ENCODE assay signal across 8 cellular contexts in the genomic region with DNA sequence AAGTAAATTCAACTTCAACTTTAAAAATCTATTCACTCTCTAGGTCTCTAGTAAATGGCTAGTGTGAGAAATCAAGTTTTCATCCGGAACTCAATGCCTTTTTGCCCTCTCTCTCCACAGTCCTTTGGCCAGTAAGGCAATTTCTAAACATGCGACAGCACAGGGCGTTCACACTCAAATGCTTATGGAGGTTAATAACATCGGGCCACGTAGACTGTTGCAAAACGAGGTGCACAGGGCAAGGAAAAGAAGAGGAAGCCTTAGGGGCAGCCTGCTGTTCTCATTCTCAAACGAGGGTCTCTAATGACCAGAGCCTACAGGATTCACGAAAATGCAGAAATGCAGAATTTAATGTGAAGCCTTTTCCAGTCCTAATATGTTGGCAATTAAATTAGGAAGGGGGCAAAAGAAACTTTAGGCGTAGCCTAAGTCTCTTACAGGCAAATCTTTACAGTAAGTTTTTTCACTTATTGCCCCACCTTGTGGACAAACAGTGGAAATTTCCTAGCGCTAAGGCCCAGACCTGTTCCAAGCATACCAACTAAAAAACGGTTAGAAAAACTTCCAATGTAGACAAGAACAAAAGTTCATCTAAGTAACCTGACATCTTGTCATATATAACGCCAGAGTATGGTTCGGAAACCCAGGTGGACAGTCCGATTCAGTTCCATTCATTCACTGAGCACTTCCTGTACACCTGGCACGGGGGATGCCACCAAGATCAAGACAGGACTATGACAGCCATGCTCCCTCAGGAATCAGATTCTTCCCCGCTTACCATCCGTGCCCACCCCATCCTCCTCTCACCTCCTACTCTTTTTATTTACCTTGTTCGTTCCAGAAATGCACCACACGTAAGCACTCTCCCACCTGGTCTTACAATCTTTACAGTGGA. TPM values are rescaled to one million over a fixed set of nuclear protein-coding genes. Genes with fewer than 3 reads are reported as not detected.
DNase-seq lines count a peak whose midpoint lies in the region; ATAC-seq and TF ChIP-seq lines count a peak whose summit lies in the region.

No MANE protein-coding gene starts in this region.

- H3K27ac Mint-ChIP-seq in dendritic cell treated with granulocyte-macrophage colony-stimulating factor and Interleukin-4, amounts not matched to agents 40 ng/mL and 50 ng/mL, for 4 days = peak overlapping the region; percentile 27
- H3K27ac Mint-ChIP-seq in memory B cell = no peak overlapping the region

- H3K4me1 Mint-ChIP-seq in dendritic cell treated with granulocyte-macrophage colony-stimulating factor and Interleukin-4, amounts not matched to agents 40 ng/mL and 50 ng/mL, for 4 days (ENCODE audit: low read depth) = peaks cover 20% of the 10 kb centered on the region
- H3K4me1 Mint-ChIP-seq in memory B cell = peaks cover 13% of the 10 kb centered on the region

- peak; percentile 75 for ATAC-seq in GM18873 (IDR thresholded peaks at IDR 0.05; ENCODE audit: low FRiP score, unreplicated experiment)
- ATAC-seq in HG03442 (IDR thresholded peaks at IDR 0.05; ENCODE audit: unreplicated experiment) = peak; percentile 75
- ATAC-seq in memory B cell (ENCODE audit: low read depth) = peak; percentile 61
- ATAC-seq in upper lobe of right lung = peak; percentile 80

- peaks cover under 1% of the 10 kb centered on the region for H3K36me3 Mint-ChIP-seq in dendritic cell treated with granulocyte-macrophage colony-stimulating factor and Interleukin-4, amounts not matched to agents 40 ng/mL and 50 ng/mL, for 4 days (ENCODE audit: low read depth)
- no peaks in the 10 kb centered on the region for H3K36me3 Mint-ChIP-seq in memory B cell

- DNase-seq in COR-L47 (lab: John Stamatoyannopoulos, UW) (peak; percentile 27), RPMI7951 (ENCODE audit: low read depth) (peak; percentile 58), memory B cell (ENCODE audit: low spot score in 2 of 2) (peak; percentile 16 to 46), upper lobe of right lung (no peak)
- DNase-seq in activated CD4-positive, CD25-positive, alpha-beta regulatory T cell (lab: John Stamatoyannopoulos, UW) = no peak

- no peaks in the 10 kb centered on the region for H3K9me3 Mint-ChIP-seq in dendritic cell treated with granulocyte-macrophage colony-stimulating factor and Interleukin-4, amounts not matched to agents 40 ng/mL and 50 ng/mL, for 4 days
- no peaks in the 10 kb centered on the region for H3K9me3 Mint-ChIP-seq in memory B cell

- peak overlapping the region; percentile 47 for H3K27ac ChIP-seq in upper lobe of right lung

- no peaks in the 10 kb centered on the region for H3K27me3 ChIP-seq in upper lobe of right lung

- intact Hi-C loops in dendritic cell treated with granulocyte-macrophage colony-stimulating factor and Interleukin-4, amounts not matched to agents 40 ng/mL and 50 ng/mL, for 4 days (cut with micrococcal nuclease) = loop anchor here (5.0 to 10.0 kb wide), 5 partner anchors 47 to 485 kb away; partner anchors contain the start of gene FRY
- intact Hi-C loops in upper lobe of right lung (cut with DNase I) = no loop called here

- peaks cover 11% of the 10 kb centered on the region for H3K4me1 ChIP-seq in upper lobe of right lung

- H3K36me3 ChIP-seq in upper lobe of right lung = no peaks in the 10 kb centered on the region

- H3K27me3 Mint-ChIP-seq in dendritic cell treated with granulocyte-macrophage colony-stimulating factor and Interleukin-4, amounts not matched to agents 40 ng/mL and 50 ng/mL, for 4 days = no peaks in the 10 kb centered on the region
- no peaks in the 10 kb centered on the region for H3K27me3 Mint-ChIP-seq in memory B cell

- peak overlapping the region; percentile 38 for H3K4me3 ChIP-seq in upper lobe of right lung

- TF ChIP-seq CTCF in upper lobe of right lung (IDR thresholded peaks at IDR 0.05) = peak; percentile 86

- H3K9me3 ChIP-seq in upper lobe of right lung = no peaks in the 10 kb centered on the region

- peak overlapping the region; percentile 48 for H3K4me3 Mint-ChIP-seq in dendritic cell treated with granulocyte-macrophage colony-stimulating factor and Interleukin-4, amounts not matched to agents 40 ng/mL and 50 ng/mL, for 4 days
- H3K4me3 Mint-ChIP-seq in memory B cell = peak overlapping the region; percentile 14

RNA-seq across cellular contexts. Expression of gene ZAR1L, which starts 5.1 kb away (rescaled TPM):
- total RNA-seq in RPMI7951 (2014; rRNA removed; shearing (Covaris generic)) = 0.12 TPM in 1 of 2 replicates, not detected in the other
- not detected for total RNA-seq in upper lobe of right lung

RNA-seq across cellular contexts. Expression of gene BRCA2, which starts 5.2 kb away (rescaled TPM):
- total RNA-seq in RPMI7951 (2014; rRNA removed; shearing (Covaris generic)) = 7.4 and 10.7 TPM in 2 replicates
- 3.6 TPM for total RNA-seq in upper lobe of right lung

Comparison
In these comparisons a context has a peak if more than half of its experiments do, and no peak if none do; other contexts are left out.
1. DNase-seq: peak in COR-L47 (single experiment), RPMI7951 (single experiment) and memory B cell (2 of 2); none in upper lobe of right lung (single experiment) and activated CD4-positive, CD25-positive, alpha-beta regulatory T cell (0 of 4).
2. Peak in every context shown above with its lines, with median percentiles within 50 percentile points of each other: ATAC-seq.